14 cellular contexts compared by ENCODE assay signal in genomic region chr4:47368211-47368610, GRCh38.
"Had no signal": no experiment of that assay in that cellular context is flagged by ENCODE, and none has a peak within 500 bp of the region (broad histone marks: within the 10 kb centered on the region; RNA-seq: fewer than 3 reads in every experiment).

No MANE protein-coding gene starts in this region.

- H3K4me1 ChIP-seq: left ventricle myocardium inferior, spleen had no signal

- H3K27ac Mint-ChIP-seq: activated naive CD4-positive, alpha-beta T cell treated with anti-CD3 and anti-CD28 coated beads, Interleukin-2, amount 50 U/mL, for 72 hours; brain; dendritic cell treated with granulocyte-macrophage colony-stimulating factor and Interleukin-4, amounts not matched to agents 40 ng/mL and 50 ng/mL, for 4 days; effector memory CD8-positive, alpha-beta T cell; memory B cell; nephron progenitor cell; type B pancreatic cell had no signal

- H3K9me3 Mint-ChIP-seq: activated naive CD4-positive, alpha-beta T cell treated with anti-CD3 and anti-CD28 coated beads, Interleukin-2, amount 50 U/mL, for 72 hours; central memory CD8-positive, alpha-beta T cell; dendritic cell treated with granulocyte-macrophage colony-stimulating factor and Interleukin-4, amounts not matched to agents 40 ng/mL and 50 ng/mL, for 4 days; effector memory CD8-positive, alpha-beta T cell; memory B cell; nephron progenitor cell; type B pancreatic cell had no signal

- H3K4me3 Mint-ChIP-seq: brain; central memory CD8-positive, alpha-beta T cell; dendritic cell treated with granulocyte-macrophage colony-stimulating factor and Interleukin-4, amounts not matched to agents 40 ng/mL and 50 ng/mL, for 4 days; effector memory CD8-positive, alpha-beta T cell; memory B cell; nephron progenitor cell; type B pancreatic cell had no signal

- ATAC-seq: activated naive CD4-positive, alpha-beta T cell treated with anti-CD3 and anti-CD28 coated beads, Interleukin-2, amount 50 U/mL, for 72 hours; effector memory CD8-positive, alpha-beta T cell; sciatic nerve had no signal

- H3K4me1 Mint-ChIP-seq: central memory CD8-positive, alpha-beta T cell; memory B cell had no signal

- H3K36me3 Mint-ChIP-seq: activated naive CD4-positive, alpha-beta T cell treated with anti-CD3 and anti-CD28 coated beads, Interleukin-2, amount 50 U/mL, for 72 hours; brain; memory B cell; type B pancreatic cell had no signal

- H3K27me3 Mint-ChIP-seq: dendritic cell treated with granulocyte-macrophage colony-stimulating factor and Interleukin-4, amounts not matched to agents 40 ng/mL and 50 ng/mL, for 4 days; type B pancreatic cell had no signal

- DNase-seq: amygdala; effector memory CD8-positive, alpha-beta T cell; left ventricle myocardium inferior; nephron progenitor cell; spleen; stimulated activated CD4-positive, alpha-beta T cell treated with anti-CD3 and anti-CD28 coated beads, Interleukin-1b, Interleukin-23, amount 100 ng/mL, for 48 hours; stimulated activated naive CD4-positive, alpha-beta T cell treated with Interleukin-2 at 50 U/mL for 16 hours had no signal

- H3K36me3 ChIP-seq: left ventricle myocardium inferior, spleen had no signal

- H3K27me3 ChIP-seq: spleen had no signal

- H3K27ac ChIP-seq: left ventricle myocardium inferior, spleen had no signal

- H3K4me3 ChIP-seq: left ventricle myocardium inferior, spleen had no signal

- H3K9me3 ChIP-seq: left ventricle myocardium inferior had no signal
